20 cellular contexts compared by ENCODE assay signal in genomic region chr9:114058688-114059046, GRCh38. TPM values are rescaled to one million over a fixed set of nuclear protein-coding genes. Genes with fewer than 3 reads are reported as not detected.
DNase-seq lines count a peak whose midpoint lies in the region; ATAC-seq and TF ChIP-seq lines count a peak whose summit lies in the region.
"Had no signal": no experiment of that assay in that cellular context is flagged by ENCODE, and none has a peak within 500 bp of the region (broad histone marks: within the 10 kb centered on the region; RNA-seq: fewer than 3 reads in every experiment).

No MANE protein-coding gene starts in this region.

- DNase-seq in activated CD8-positive, alpha-beta memory T cell treated with anti-CD3 and anti-CD28 coated beads, Interleukin-2, amount 50 U/mL, for 48 hours: peak; percentile 37
- no peak for DNase-seq in activated CD8-positive, alpha-beta memory T cell treated with anti-CD3 and anti-CD28 coated beads for 24 hours
- DNase-seq in left lobe of liver (ENCODE audit: low spot score) (peak; percentile 64), progenitor cell of endocrine pancreas (ENCODE audit: low spot score, unreplicated experiment) (no peak), Kasumi-1 (lab: John Stamatoyannopoulos, UW) (no peak), AML-193 (lab: John Stamatoyannopoulos, UW) (no peak)
- DNase-seq: Caco-2; CD4-positive, CD25-positive, alpha-beta regulatory T cell; DMS153; NCI-H1048; NCI-H1436 treated with DMSO at 0.1 percent for 48 hours; NCI-H2029 treated with DMSO at 0.1 percent for 48 hours; NCI-H2171 treated with DMSO at 0.1 percent for 48 hours; NCI-H446 treated with DMSO at 0.1 percent for 48 hours; NCI-H748 treated with DMSO at 0.1 percent for 48 hours; RPMI8226 had no signal

- ATAC-seq in left lobe of liver: peak; percentile 46
- ATAC-seq in HG02840 (IDR thresholded peaks at IDR 0.05; ENCODE audit: low FRiP score, unreplicated experiment): no peak
- ATAC-seq in GM21528 (IDR thresholded peaks at IDR 0.05; ENCODE audit: low FRiP score, unreplicated experiment): no peak
- ATAC-seq: GM23338 had no signal

- H3K27me3 Mint-ChIP-seq in progenitor cell of endocrine pancreas: no peaks in the 10 kb centered on the region

- peak overlapping the region; percentile 81 for H3K27ac Mint-ChIP-seq in progenitor cell of endocrine pancreas
- H3K27ac Mint-ChIP-seq: CD4-positive, CD25-positive, alpha-beta regulatory T cell; GM23338 had no signal

- H3K4me3 Mint-ChIP-seq in progenitor cell of endocrine pancreas (ENCODE audit: low read depth): no peak overlapping the region
- H3K4me3 Mint-ChIP-seq: CD4-positive, CD25-positive, alpha-beta regulatory T cell; GM23338 had no signal

- peaks cover 8% of the 10 kb centered on the region for H3K4me1 Mint-ChIP-seq in progenitor cell of endocrine pancreas (ENCODE audit: low read depth)
- H3K4me1 Mint-ChIP-seq: CD4-positive, CD25-positive, alpha-beta regulatory T cell had no signal

- H3K9me3 Mint-ChIP-seq in progenitor cell of endocrine pancreas (ENCODE audit: low read depth): no peaks in the 10 kb centered on the region
- H3K9me3 Mint-ChIP-seq: CD4-positive, CD25-positive, alpha-beta regulatory T cell; GM23338 had no signal

- peaks cover 44% of the 10 kb centered on the region for H3K36me3 Mint-ChIP-seq in progenitor cell of endocrine pancreas (ENCODE audit: insufficient read depth)
- H3K36me3 Mint-ChIP-seq: CD4-positive, CD25-positive, alpha-beta regulatory T cell had no signal

- no peak for TF ChIP-seq CTCF in progenitor cell of endocrine pancreas (IDR thresholded peaks at IDR 0.05; ENCODE audit: unreplicated experiment)

RNA-seq across cellular contexts. Expression of gene AMBP, which starts 19.4 kb away (rescaled TPM):
- 6,364 TPM for total RNA-seq in left lobe of liver
- 678 and 717 TPM in 2 replicates for total RNA-seq in progenitor cell of endocrine pancreas
- total RNA-seq: CD4-positive, CD25-positive, alpha-beta regulatory T cell; MCF 10A had no signal

RNA-seq across cellular contexts. Expression of gene KIF12, which starts 40.4 kb away (rescaled TPM):
- 18.5 TPM for total RNA-seq in left lobe of liver
- 166 and 176 TPM in 2 replicates for total RNA-seq in progenitor cell of endocrine pancreas
- total RNA-seq: CD4-positive, CD25-positive, alpha-beta regulatory T cell; MCF 10A had no signal

Comparison
In these comparisons a context has a peak if more than half of its experiments do, and no peak if none do; other contexts are left out.
1. DNase-seq: peak in activated CD8-positive, alpha-beta memory T cell treated with anti-CD3 and anti-CD28 coated beads, Interleukin-2, amount 50 U/mL, for 48 hours (single experiment) and left lobe of liver (single experiment); none in activated CD8-positive, alpha-beta memory T cell treated with anti-CD3 and anti-CD28 coated beads for 24 hours (single experiment), progenitor cell of endocrine pancreas (single experiment), Kasumi-1 (0 of 2) and AML-193 (0 of 2).